Comparison of ENCODE assay signal across 8 cellular contexts in the genomic region with DNA sequence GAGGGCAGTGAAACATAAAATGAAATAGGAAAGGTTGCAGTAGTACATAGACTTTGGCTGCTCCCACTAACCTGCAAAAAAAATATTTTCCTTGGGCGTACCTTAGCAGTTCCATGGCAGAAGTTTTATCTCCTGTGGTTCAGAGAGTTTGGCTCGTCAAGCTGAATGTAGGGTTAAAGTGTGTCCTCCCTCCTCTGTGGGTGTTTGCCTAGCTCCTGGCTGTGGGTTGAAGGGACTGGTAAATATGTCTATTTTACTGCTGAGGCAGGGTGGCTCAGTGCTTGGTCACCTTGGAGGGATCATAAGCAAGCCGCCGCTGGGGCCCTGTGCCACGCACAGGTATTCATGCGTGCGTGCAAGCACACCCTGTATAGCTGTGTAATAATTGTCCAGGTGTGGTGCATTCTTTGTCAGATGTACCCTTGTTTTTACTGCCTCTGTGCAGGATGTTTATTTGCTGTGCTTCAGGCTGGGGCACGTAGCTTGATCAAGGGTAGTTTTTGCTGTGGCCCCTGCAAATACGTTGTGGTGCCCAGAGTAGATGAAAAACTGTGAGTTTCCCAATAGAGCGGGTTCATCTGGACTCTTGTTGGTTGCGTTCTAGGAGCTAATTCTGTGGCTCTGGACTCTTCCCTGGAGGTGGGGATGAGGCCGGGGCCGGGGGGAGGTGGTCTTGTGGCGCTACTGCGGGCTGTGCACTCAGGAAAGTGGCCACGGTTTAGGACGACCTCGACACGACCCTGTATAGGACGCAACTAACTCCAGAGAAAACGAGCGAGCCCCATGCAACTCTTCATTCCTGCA. TPM values are rescaled to one million over a fixed set of nuclear protein-coding genes. Genes with fewer than 3 reads are reported as not detected.
A peak's percentile ranks its signal among the peaks of the same experiment; 100 is the strongest.
DNase-seq lines count a peak whose midpoint lies in the region; ATAC-seq and TF ChIP-seq lines count a peak whose summit lies in the region.

No MANE protein-coding gene starts in this region.

- H3K27me3 Mint-ChIP-seq in brain: peaks cover 16% of the 10 kb centered on the region

- H3K4me3 Mint-ChIP-seq in brain: peak overlapping the region; percentile 79 to 95 (median 83)

- no peak overlapping the region for H2AK5ac ChIP-seq in mesendoderm (ENCODE audit: low read length)

- H3K18ac ChIP-seq in mesendoderm (ENCODE audit: low read length): peak overlapping the region; percentile 3

- peak overlapping the region in 3 of 5 experiments; percentile 54 to 88 (median 64) for H3K27ac Mint-ChIP-seq in brain

- no peak overlapping the region for H4K8ac ChIP-seq in mesendoderm (ENCODE audit: low read depth, low read length)

- no peak overlapping the region for H2BK5ac ChIP-seq in mesendoderm (ENCODE audit: low read length)

- no peaks in the 10 kb centered on the region for H3K36me3 Mint-ChIP-seq in brain

- TF ChIP-seq CTCF in MM.1S (IDR thresholded peaks at IDR 0.05; ENCODE audit: low read length) (no peak), brain (conservative IDR thresholded peaks at IDR 0.05) (no peak), upper lobe of right lung (IDR thresholded peaks at IDR 0.05) (no peak)

- no peak overlapping the region for H2BK15ac ChIP-seq in mesendoderm (replicated peaks; ENCODE audit: low read depth)

- no peaks in the 10 kb centered on the region for H3K79me2 ChIP-seq in MM.1S (ENCODE audit: low read length)
- peaks cover 30% of the 10 kb centered on the region for H3K79me2 ChIP-seq in mesendoderm (ENCODE audit: control insufficient read depth, insufficient read depth, low read length)

- H3K4me3 ChIP-seq in MM.1S (ENCODE audit: low read length): peak overlapping the region; percentile 58
- H3K4me3 ChIP-seq in mesendoderm (ENCODE audit: low read length): peak overlapping the region; percentile 43
- peak overlapping the region; percentile 73 for H3K4me3 ChIP-seq in upper lobe of right lung

- H3K4me1 Mint-ChIP-seq in brain: peaks cover 39% of the 10 kb centered on the region

- no peaks in the 10 kb centered on the region for H3K9me2 ChIP-seq in MM.1S (replicated peaks; ENCODE audit: insufficient read depth, low read length)

- peak overlapping the region; percentile 94 for H3K56ac ChIP-seq in mesendoderm (ENCODE audit: low read length)

- H3K23ac ChIP-seq in mesendoderm (ENCODE audit: low read length): no peak overlapping the region

- H3K4me2 ChIP-seq in MM.1S (ENCODE audit: low read depth, low read length) (peak overlapping the region; percentile 79), mesendoderm (ENCODE audit: low read length) (peak overlapping the region; percentile 61)

- H3K9me3 ChIP-seq in MM.1S (replicated peaks; ENCODE audit: insufficient read depth, low read length) (no peaks in the 10 kb centered on the region), upper lobe of right lung (no peaks in the 10 kb centered on the region)

- H3K27me3 ChIP-seq in MM.1S (replicated peaks; ENCODE audit: insufficient read depth, low read length): peaks cover 14% of the 10 kb centered on the region
- no peaks in the 10 kb centered on the region for H3K27me3 ChIP-seq in mesendoderm (ENCODE audit: insufficient read depth, low read length, poor library complexity)
- no peaks in the 10 kb centered on the region for H3K27me3 ChIP-seq in upper lobe of right lung

- H2BK120ac ChIP-seq in mesendoderm (ENCODE audit: low read depth, low read length): no peak overlapping the region

- H2AFZ ChIP-seq in MM.1S (ENCODE audit: low read length): peak overlapping the region; percentile 47; the same call in 1 of the 2 replicates

- no peaks in the 10 kb centered on the region for H3K36me3 ChIP-seq in MM.1S (replicated peaks; ENCODE audit: insufficient read depth, low read length)
- no peaks in the 10 kb centered on the region for H3K36me3 ChIP-seq in mesendoderm (ENCODE audit: control insufficient read depth, insufficient read depth, low read length)
- H3K36me3 ChIP-seq in upper lobe of right lung: no peaks in the 10 kb centered on the region

- peaks cover 6% of the 10 kb centered on the region for H3K79me1 ChIP-seq in mesendoderm (ENCODE audit: low read length)

- no peak for DNase-seq in MM.1S
- no peak for DNase-seq in mesendoderm
- no peak for DNase-seq in upper lobe of right lung
- DNase-seq in NCI-H345 (lab: John Stamatoyannopoulos, UW): no peak
- no peak for DNase-seq in NCI-H524 treated with DMSO at 0.1 percent for 48 hours (lab: John Stamatoyannopoulos, UW)

- H3K4me1 ChIP-seq in MM.1S (ENCODE audit: low read length) (no peaks in the 10 kb centered on the region), mesendoderm (ENCODE audit: control insufficient read depth, low read depth, low read length) (peaks cover 9% of the 10 kb centered on the region), upper lobe of right lung (peaks cover 18% of the 10 kb centered on the region)

- no peak overlapping the region for H3K27ac ChIP-seq in MM.1S (ENCODE audit: low read length)
- H3K27ac ChIP-seq in mesendoderm (ENCODE audit: low read depth, low read length): no peak overlapping the region
- peak overlapping the region; percentile 68 for H3K27ac ChIP-seq in upper lobe of right lung

- H4K5ac ChIP-seq in mesendoderm (ENCODE audit: low read length): no peak overlapping the region

- no peak overlapping the region for H3K9ac ChIP-seq in MM.1S (ENCODE audit: low read length)
- peak overlapping the region; percentile 80 for H3K9ac ChIP-seq in mesendoderm (ENCODE audit: low read length)

- intact Hi-C loops in upper lobe of right lung (cut with DNase I): no loop called here

- no peaks in the 10 kb centered on the region for H4K20me1 ChIP-seq in MM.1S (ENCODE audit: insufficient read depth, low read length)

- ATAC-seq in GM19467 (IDR thresholded peaks at IDR 0.05; ENCODE audit: unreplicated experiment): peak; percentile 2
- ATAC-seq in upper lobe of right lung: no peak
- no peak for ATAC-seq in HG03135 (IDR thresholded peaks at IDR 0.05; ENCODE audit: unreplicated experiment)

- H3K9me3 Mint-ChIP-seq in brain: peaks cover 2 to 9% (median 4%) of the 10 kb centered on the region in 5 experiments

- no peaks in the 10 kb centered on the region for H3F3A ChIP-seq in MM.1S (ENCODE audit: insufficient read depth, low read length)

- WGBS in mesendoderm (ENCODE audit: extremely low coverage, insufficient coverage, low lambda C conversion rate): no CpG with 5 or more reads among the region's 22 CpGs

- no peak overlapping the region for H3K4ac ChIP-seq in mesendoderm (ENCODE audit: low read depth, low read length)

RNA-seq across cellular contexts. Expression of a gene that starts 0.7 kb away (rescaled TPM):
- 29.0 TPM for polyA plus RNA-seq in brain (ENCODE audit: insufficient read depth, low read depth, low replicate concordance)
- 8.8 TPM for polyA plus RNA-seq in mesendoderm (2013, experiment 1 of 2)
- polyA plus RNA-seq in mesendoderm (2013, experiment 2 of 2): 8.7 TPM
- total RNA-seq in upper lobe of right lung: 48.3 TPM
